In genomic region chr2:33432871-33433270, GRCh38 we compare ENCODE assay signal across 1 cellular context.
TF ChIP-seq lines count a peak whose summit lies in the region.

No MANE protein-coding gene starts in this region.

TF ChIP-seq in A549, 52 proteins besides CTCF, POLR2A, EP300 and RAD21 (continued from another document):
- TF ChIP-seq FOXS1 (CRISPR knock-in tag; IDR thresholded peaks at IDR 0.05) (no peak), MAFK (IDR thresholded peaks at IDR 0.05; ENCODE audit: partially characterized antibody) (no peak), NFE2L2 (conservative IDR thresholded peaks at IDR 0.05; ENCODE audit: low read length) (no peak), SREBF2 (IDR thresholded peaks at IDR 0.05) (no peak), CBX8 (IDR thresholded peaks at IDR 0.05) (no peak), CHD2 (IDR thresholded peaks at IDR 0.05; ENCODE audit: low read length, partially characterized antibody) (no peak)
- TF ChIP-seq, protein P1, sequence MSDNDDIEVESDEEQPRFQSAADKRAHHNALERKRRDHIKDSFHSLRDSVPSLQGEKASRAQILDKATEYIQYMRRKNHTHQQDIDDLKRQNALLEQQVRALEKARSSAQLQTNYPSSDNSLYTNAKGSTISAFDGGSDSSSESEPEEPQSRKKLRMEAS (IDR thresholded peaks at IDR 0.05): no peak
